ENCODE assay signal across 8 cellular contexts in genomic region chr14:35818346-35819115, GRCh38. TPM values are rescaled to one million over a fixed set of nuclear protein-coding genes. Genes with fewer than 3 reads are reported as not detected.
DNase-seq lines count a peak whose midpoint lies in the region; ATAC-seq and TF ChIP-seq lines count a peak whose summit lies in the region.

No MANE protein-coding gene starts in this region.

- DNase-seq in Caki2 (ENCODE audit: low read depth) (peak; percentile 19), H4 (ENCODE audit: low spot score) (peak; percentile 36), dorsolateral prefrontal cortex (peak in 2 of 10 donors; percentile 47 to 53), lung microvascular endothelial cell (ENCODE audit: low read depth in 2 of 2) (peak; percentile 56 to 65), ureter (ENCODE audit: low spot score) (no peak), vagina (ENCODE audit: extremely low spot score in 2 of 2) (no peak)

- H3K27me3 ChIP-seq in OCI-LY1 (ENCODE audit: insufficient read depth, low read length) (no peaks in the 10 kb centered on the region), dorsolateral prefrontal cortex (no peaks in the 10 kb centered on the region), vagina (no peaks in the 10 kb centered on the region)

- no peaks in the 10 kb centered on the region for H4K20me1 ChIP-seq in OCI-LY1 (ENCODE audit: insufficient read depth, low read length)

- no peak for TF ChIP-seq POLR2A in vagina (IDR thresholded peaks at IDR 0.05)

- H2AFZ ChIP-seq in OCI-LY1 (ENCODE audit: low read length): no peak overlapping the region

- H3K79me2 ChIP-seq in OCI-LY1 (ENCODE audit: insufficient read depth, low read length): no peaks in the 10 kb centered on the region

- H3K4me2 ChIP-seq in OCI-LY1 (ENCODE audit: low read length): no peak overlapping the region

- no peaks in the 10 kb centered on the region for H3K9me3 ChIP-seq in OCI-LY1 (ENCODE audit: low read length)
- no peaks in the 10 kb centered on the region for H3K9me3 ChIP-seq in vagina

- intact Hi-C loops in dorsolateral prefrontal cortex (cut with DNase I) (loop anchor here in 1 of 2 donors (2.0 to 10.0 kb wide), 4 partner anchors 132 to 684 kb away; partner anchors contain the start of genes INSM2 and NFKBIA), vagina (cut with DNase I) (no loop called here)

- TF ChIP-seq CTCF in OCI-LY1 (IDR thresholded peaks at IDR 0.05; ENCODE audit: low read length): peak; percentile 66
- TF ChIP-seq CTCF in dorsolateral prefrontal cortex (IDR thresholded peaks at IDR 0.05 in 54 of 56, conservative IDR thresholded peaks at IDR 0.05 in 2 of 56; ENCODE audit: low read depth in 1 of 56, partially characterized antibody in 56 of 56): peak in 55 of 56 donors; percentile 55 to 82 (median 71)
- peak in 1 of 3 experiments; percentile 44 for TF ChIP-seq CTCF in vagina (IDR thresholded peaks at IDR 0.05)

- H3K4me1 ChIP-seq in OCI-LY1 (ENCODE audit: insufficient read depth, low read length, severe bottlenecking): no peaks in the 10 kb centered on the region
- H3K4me1 ChIP-seq in vagina: no peaks in the 10 kb centered on the region

- no peaks in the 10 kb centered on the region for H3K9me2 ChIP-seq in OCI-LY1 (ENCODE audit: low read depth, low read length)

- no peak overlapping the region for H3K9ac ChIP-seq in OCI-LY1 (ENCODE audit: low read length)

- no peaks in the 10 kb centered on the region for H3K36me3 ChIP-seq in OCI-LY1 (ENCODE audit: insufficient read depth, low read length)
- H3K36me3 ChIP-seq in vagina: no peaks in the 10 kb centered on the region

- in situ Hi-C loops in Caki2 (cut with HindIII; ENCODE audit: low pct_unique_long_range_greater_than_20kb, low sequenced_read_pairs): no loop called here

- no peak for ATAC-seq in GM21576 (IDR thresholded peaks at IDR 0.05; ENCODE audit: unreplicated experiment)

- H3K4me3 ChIP-seq in OCI-LY1 (ENCODE audit: low read depth, low read length, poor library complexity, severe bottlenecking) (no peak overlapping the region), dorsolateral prefrontal cortex (no peak overlapping the region), vagina (no peak overlapping the region)

- no peak overlapping the region for H3K27ac ChIP-seq in OCI-LY1 (ENCODE audit: low read depth, low read length, poor library complexity, severe bottlenecking)
- H3K27ac ChIP-seq in dorsolateral prefrontal cortex: no peak overlapping the region
- no peak overlapping the region for H3K27ac ChIP-seq in vagina

- H3F3A ChIP-seq in OCI-LY1 (ENCODE audit: insufficient read depth, low read length): no peaks in the 10 kb centered on the region

RNA-seq across cellular contexts. Expression of gene BRMS1L, which starts 7.6 kb away (rescaled TPM):
- 1.2 and 17.6 TPM in 2 replicates for total RNA-seq in Caki2 (2014; rRNA removed; shearing (Covaris generic); ENCODE audit: low replicate concordance)
- 7.6 and 7.9 TPM in 2 replicates for total RNA-seq in H4 (2014; rRNA removed; shearing (Covaris generic))
- total RNA-seq in dorsolateral prefrontal cortex (10 to 100 TPM; 12.3 to 33.5 (median 21.4) TPM), lung microvascular endothelial cell (3.7 and 4.0 TPM in 2 replicates), ureter (7.3 TPM), vagina (9.6 TPM)

RNA-seq across cellular contexts. Expression of gene RALGAPA1, which starts 9.4 kb away (rescaled TPM):
- total RNA-seq in Caki2 (2014; rRNA removed; shearing (Covaris generic); ENCODE audit: low replicate concordance): 5.8 and 32.3 TPM in 2 replicates
- 10.8 and 11.3 TPM in 2 replicates for total RNA-seq in H4 (2014; rRNA removed; shearing (Covaris generic))
- total RNA-seq in dorsolateral prefrontal cortex (100 to 1,000 TPM; 121 to 188 (median 151) TPM), lung microvascular endothelial cell (12.2 and 20.8 TPM in 2 replicates), ureter (100 TPM), vagina (77.8 TPM)

Comparison
In these comparisons a context has a peak if more than half of its experiments do, and no peak if none do; other contexts are left out.
1. DNase-seq: peak in Caki2 (single experiment), H4 (single experiment) and lung microvascular endothelial cell (2 of 2); none in ureter (single experiment) and vagina (0 of 2).